ENCODE assay signal across 8 cellular contexts in genomic region chr1:196558424-196558823, GRCh38. TPM values are rescaled to one million over a fixed set of nuclear protein-coding genes. Genes with fewer than 3 reads are reported as not detected.
DNase-seq lines count a peak whose midpoint lies in the region; ATAC-seq, FAIRE-seq and TF ChIP-seq lines count a peak whose summit lies in the region.

No MANE protein-coding gene starts in this region.

- dilution Hi-C loops in keratinocyte (cut with MboI; ENCODE audit: extremely low pct_ligation_motif_present, low sequenced_read_pairs): no loop called here

- H3K36me3 ChIP-seq in keratinocyte (ENCODE audit: control insufficient read depth in 2 of 2, extremely low read depth in 1 of 2, insufficient read depth in 2 of 2, low read length in 2 of 2) (no peaks in the 10 kb centered on the region), colonic mucosa (no peaks in the 10 kb centered on the region), neuronal stem cell (replicated peaks in 1 of 2; ENCODE audit: control insufficient read depth in 2 of 2, insufficient read depth in 2 of 2, low read length in 2 of 2) (no peaks in the 10 kb centered on the region)

- H3K4me1 Mint-ChIP-seq in WTC11: peaks cover 39% of the 10 kb centered on the region

- H4K20me1 ChIP-seq in keratinocyte (ENCODE audit: control insufficient read depth, extremely low read depth, insufficient read depth, low read length): no peaks in the 10 kb centered on the region

- H2BK120ac ChIP-seq in neuronal stem cell (ENCODE audit: low read depth, low read length): no peak overlapping the region

- no peak for FAIRE-seq in keratinocyte (lab: Jason Lieb, UNC)
- no peak for FAIRE-seq in D721Med (lab: Jason Lieb, UNC)

- peaks cover 8% of the 10 kb centered on the region for H3K36me3 Mint-ChIP-seq in WTC11

- no peak overlapping the region for H2AK5ac ChIP-seq in neuronal stem cell (ENCODE audit: low read depth, low read length)

- H2AFZ ChIP-seq in keratinocyte (ENCODE audit: control insufficient read depth, low read length) (peak overlapping the region; percentile 69), neuronal stem cell (ENCODE audit: low read length) (no peak overlapping the region)

- intact Hi-C loops in colonic mucosa (cut with DNase I): no loop called here

- peak overlapping the region; percentile 26; the same call in 1 of the 2 replicates for H3K27ac Mint-ChIP-seq in WTC11

- H3K27me3 ChIP-seq in keratinocyte (ENCODE audit: control insufficient read depth, extremely low read depth, insufficient read depth, low read length) (no peaks in the 10 kb centered on the region), colonic mucosa (no peaks in the 10 kb centered on the region), neuronal stem cell (ENCODE audit: control insufficient read depth in 3 of 3, insufficient read depth in 3 of 3, low read depth in 1 of 3, low read length in 3 of 3) (no peaks in the 10 kb centered on the region)

- H3K18ac ChIP-seq in neuronal stem cell (ENCODE audit: low read length): no peak overlapping the region

- H3K23ac ChIP-seq in neuronal stem cell (ENCODE audit: low read depth, low read length, poor library complexity): no peak overlapping the region

- no peak overlapping the region for H3K4ac ChIP-seq in neuronal stem cell (ENCODE audit: low read length)

- no peak overlapping the region for H3K4me2 ChIP-seq in keratinocyte (ENCODE audit: control insufficient read depth, extremely low read depth, insufficient read depth, low read depth, low read length)
- H3K4me2 ChIP-seq in neuronal stem cell (ENCODE audit: insufficient read depth, low read length, poor library complexity, severe bottlenecking): no peak overlapping the region

- no peaks in the 10 kb centered on the region for H3K79me1 ChIP-seq in neuronal stem cell (ENCODE audit: low read depth, low read length)

- POLR2A ChIA-PET in WTC11 (lab: Charles Lee) (no interaction called here), GM10248 (lab: Yijun Ruan, JAX) (no interaction called here)

- H3K9ac ChIP-seq in keratinocyte (ENCODE audit: control insufficient read depth, extremely low read depth, insufficient read depth, low read length): no peak overlapping the region
- H3K9ac ChIP-seq in colonic mucosa (ENCODE audit: low read depth in 2 of 2, low read length in 2 of 2): no peak overlapping the region
- H3K9ac ChIP-seq in neuronal stem cell (ENCODE audit: low read depth, low read length, poor library complexity): no peak overlapping the region

- no peak overlapping the region for H2BK5ac ChIP-seq in neuronal stem cell (ENCODE audit: low read length)

- H3K14ac ChIP-seq in neuronal stem cell (ENCODE audit: low read length): no peak overlapping the region

- peaks cover 28% of the 10 kb centered on the region for H3K9me3 Mint-ChIP-seq in WTC11

- no peaks in the 10 kb centered on the region for H3K4me1 ChIP-seq in keratinocyte (ENCODE audit: control insufficient read depth, extremely low read depth, insufficient read depth, low read length)
- no peaks in the 10 kb centered on the region for H3K4me1 ChIP-seq in colonic mucosa
- H3K4me1 ChIP-seq in neuronal stem cell (ENCODE audit: control insufficient read depth in 2 of 2, insufficient read depth in 1 of 2, low read depth in 1 of 2, low read length in 2 of 2): no peaks in the 10 kb centered on the region

- no peak overlapping the region for H2BK12ac ChIP-seq in neuronal stem cell (ENCODE audit: low read length)

- H3K79me2 ChIP-seq in keratinocyte (ENCODE audit: control insufficient read depth, insufficient read depth, low read length): no peaks in the 10 kb centered on the region

- H3K9me1 ChIP-seq in keratinocyte (ENCODE audit: control insufficient read depth, extremely low read depth, insufficient read depth, low read length): no peaks in the 10 kb centered on the region

- no peak overlapping the region for H2BK15ac ChIP-seq in neuronal stem cell (ENCODE audit: low read length)

- WGBS in neuronal stem cell (ENCODE audit: extremely low coverage in 2 of 2, insufficient read length in 2 of 2, insufficient replicate concordance in 1 of 2), 2 donors: no CpG with 5 or more reads among the region's 2 CpGs

- H3K27ac ChIP-seq in keratinocyte (ENCODE audit: control insufficient read depth, insufficient read depth, low read length) (no peak overlapping the region), colonic mucosa (no peak overlapping the region), neuronal stem cell (replicated peaks; ENCODE audit: low read length) (no peak overlapping the region)

- DNase-seq in AG09309 (ENCODE audit: low read depth) (peak; percentile 64), WTC11 (ENCODE audit: low spot score) (no peak), keratinocyte (ENCODE audit: low read depth, low spot score) (no peak), GM10248 (ENCODE audit: extremely low spot score) (no peak), colonic mucosa (no peak), D721Med (ENCODE audit: insufficient read length, low spot score) (no peak), neuronal stem cell (ENCODE audit: low spot score) (no peak)

- peaks cover 5% of the 10 kb centered on the region; the same call in 1 of the 2 replicates for H3K27me3 Mint-ChIP-seq in WTC11 (ENCODE audit: low read depth)

- no peak overlapping the region for H4K8ac ChIP-seq in neuronal stem cell (ENCODE audit: low read depth, low read length)

- H3K9me3 ChIP-seq in keratinocyte (ENCODE audit: control insufficient read depth, low read depth, low read length) (no peaks in the 10 kb centered on the region), colonic mucosa (no peaks in the 10 kb centered on the region), neuronal stem cell (replicated peaks in 1 of 2; ENCODE audit: control insufficient read depth in 2 of 2, insufficient read depth in 1 of 2, low read depth in 1 of 2, low read length in 2 of 2) (peaks cover 0 to 8% of the 10 kb centered on the region in 2 donors)

- peak overlapping the region; percentile 35 for H3K4me3 ChIP-seq in AG09309 (ENCODE audit: control insufficient read depth, low read depth, low read length)
- peak overlapping the region in 1 of 3 experiments; percentile 54 for H3K4me3 ChIP-seq in keratinocyte (ENCODE audit: control insufficient read depth in 2 of 3, extremely low read depth in 1 of 3, insufficient read depth in 2 of 3, low read depth in 1 of 3, low read length in 3 of 3)
- no peak overlapping the region for H3K4me3 ChIP-seq in colonic mucosa
- no peak overlapping the region for H3K4me3 ChIP-seq in neuronal stem cell (ENCODE audit: low read length in 2 of 2)

- CTCF ChIA-PET in WTC11 (lab: Charles Lee) (no interaction called here), GM10248 (lab: Yijun Ruan, JAX) (no interaction called here)

- H4K91ac ChIP-seq in neuronal stem cell (ENCODE audit: low read depth, low read length, poor library complexity): no peak overlapping the region

- H3K4me3 Mint-ChIP-seq in WTC11: no peak overlapping the region

- ATAC-seq in HG02763 (IDR thresholded peaks at IDR 0.05; ENCODE audit: unreplicated experiment) (peak; percentile 56), WTC11 (no peak)

- TF ChIP-seq CTCF in AG09309 (IDR thresholded peaks at IDR 0.05; ENCODE audit: control insufficient read depth, insufficient read depth, low read depth, low read length, missing control alignments) (no peak), WTC11 (IDR thresholded peaks at IDR 0.05) (no peak), keratinocyte (optimal IDR thresholded peaks at IDR 0.05 in 1 of 3, IDR thresholded peaks at IDR 0.05 in 1 of 3, conservative IDR thresholded peaks at IDR 0.05 in 1 of 3; ENCODE audit: extremely low read depth in 1 of 3, insufficient read depth in 2 of 3, low read length in 3 of 3) (no peak), GM10248 (IDR thresholded peaks at IDR 0.05; ENCODE audit: control extremely low read depth, extremely low read depth, low read depth, missing control alignments) (no peak), colonic mucosa (IDR thresholded peaks at IDR 0.05) (no peak), D721Med (IDR thresholded peaks at IDR 0.05; ENCODE audit: insufficient read depth, missing control alignments) (no peak)

TF ChIP-seq in WTC11, 78 proteins besides CTCF, POLR2A, EP300 and RAD21:
- TF ChIP-seq, protein P1, sequence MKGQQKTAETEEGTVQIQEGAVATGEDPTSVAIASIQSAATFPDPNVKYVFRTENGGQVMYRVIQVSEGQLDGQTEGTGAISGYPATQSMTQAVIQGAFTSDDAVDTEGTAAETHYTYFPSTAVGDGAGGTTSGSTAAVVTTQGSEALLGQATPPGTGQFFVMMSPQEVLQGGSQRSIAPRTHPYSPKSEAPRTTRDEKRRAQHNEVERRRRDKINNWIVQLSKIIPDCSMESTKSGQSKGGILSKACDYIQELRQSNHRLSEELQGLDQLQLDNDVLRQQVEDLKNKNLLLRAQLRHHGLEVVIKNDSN (CRISPR knock-in tag; IDR thresholded peaks at IDR 0.05): no peak
- TF ChIP-seq, protein P2, sequence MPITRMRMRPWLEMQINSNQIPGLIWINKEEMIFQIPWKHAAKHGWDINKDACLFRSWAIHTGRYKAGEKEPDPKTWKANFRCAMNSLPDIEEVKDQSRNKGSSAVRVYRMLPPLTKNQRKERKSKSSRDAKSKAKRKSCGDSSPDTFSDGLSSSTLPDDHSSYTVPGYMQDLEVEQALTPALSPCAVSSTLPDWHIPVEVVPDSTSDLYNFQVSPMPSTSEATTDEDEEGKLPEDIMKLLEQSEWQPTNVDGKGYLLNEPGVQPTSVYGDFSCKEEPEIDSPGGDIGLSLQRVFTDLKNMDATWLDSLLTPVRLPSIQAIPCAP (CRISPR knock-in tag; IDR thresholded peaks at IDR 0.05): no peak

RNA-seq across cellular contexts. Expression of gene KCNT2, which starts 49.8 kb away (rescaled TPM):
- total RNA-seq in WTC11 (2021): 11.6 to 14.2 TPM (median 12.4 TPM) in 3 replicates
- 0.01 TPM in 1 of 3 replicates, not detected in the others for polyA plus RNA-seq in keratinocyte
- not detected for polyA plus RNA-seq in keratinocyte (2011; ENCODE audit: low read depth)
- polyA plus RNA-seq in keratinocyte (2011; cell fraction: cytosol; rRNA removed): not detected in 2 replicates
- not detected in 2 replicates for polyA plus RNA-seq in keratinocyte (2011; cell fraction: nucleus; rRNA removed)
- not detected in 2 replicates for polyA plus RNA-seq in keratinocyte (2012; ENCODE audit: low replicate concordance)
- not detected in 3 replicates for polyA minus RNA-seq in keratinocyte
- not detected for polyA minus RNA-seq in keratinocyte (2011; cell fraction: cytosol; rRNA and poly(A)+ RNA removed)
- polyA minus RNA-seq in keratinocyte (2011; cell fraction: nucleus; rRNA and poly(A)+ RNA removed): not detected in 2 replicates
- total RNA-seq in colonic mucosa: under 1 TPM; 0.56 to 0.82 TPM
- 8.5 TPM for polyA plus RNA-seq in neuronal stem cell (2013, experiment 1 of 2)
- 8.8 TPM for polyA plus RNA-seq in neuronal stem cell (2013, experiment 2 of 2)
